Comparison of ENCODE assay signal across 9 cellular contexts in genomic region chr11:108220721-108221346, GRCh38. TPM values are rescaled to one million over a fixed set of nuclear protein-coding genes. Genes with fewer than 3 reads are reported as not detected.
DNase-seq lines count a peak whose midpoint lies in the region; TF ChIP-seq lines count a peak whose summit lies in the region.
"Had no signal": no experiment of that assay in that cellular context is flagged by ENCODE, and none has a peak within 500 bp of the region (broad histone marks: within the 10 kb centered on the region; RNA-seq: fewer than 3 reads in every experiment).

No MANE protein-coding gene starts in this region.

- H3F3A ChIP-seq in DOHH2 (ENCODE audit: control insufficient read depth, insufficient read depth), result peaks cover 24% of the 10 kb centered on the region

- H3K36me3 ChIP-seq in DOHH2 (ENCODE audit: control insufficient read depth, low read length), result peaks cover 88% of the 10 kb centered on the region
- no peaks in the 10 kb centered on the region for H3K36me3 ChIP-seq in endodermal cell (ENCODE audit: control insufficient read depth, insufficient read depth, low read length)
- no peaks in the 10 kb centered on the region for H3K36me3 ChIP-seq in osteoblast (ENCODE audit: insufficient read depth, low read length)

- H3K27me3 ChIP-seq in DOHH2 (ENCODE audit: control insufficient read depth, low read length) (no peaks in the 10 kb centered on the region), endodermal cell (ENCODE audit: control insufficient read depth, insufficient read depth, low read length, poor library complexity, severe bottlenecking) (no peaks in the 10 kb centered on the region), osteoblast (ENCODE audit: insufficient read depth, low read length) (no peaks in the 10 kb centered on the region)

- H3K9me2 ChIP-seq in DOHH2 (replicated peaks; ENCODE audit: control insufficient read depth, low read length), result no peaks in the 10 kb centered on the region

- DNase-seq in NB4 (ENCODE audit: low read depth) (peak; percentile 53), endodermal cell (no peak), osteoblast (ENCODE audit: insufficient read length, low spot score, missing footprints) (no peak), GOT3 (lab: John Stamatoyannopoulos, UW) (no peak), NCI-H510A treated with DMSO at 0.1 percent for 48 hours (lab: John Stamatoyannopoulos, UW) (no peak), NCI-H2196 treated with DMSO at 0.1 percent for 48 hours (lab: John Stamatoyannopoulos, UW; ENCODE audit: unreplicated experiment) (no peak), NCI-H510A (lab: John Stamatoyannopoulos, UW) (no peak)
- DNase-seq: mucosa of descending colon had no signal

- peak overlapping the region; percentile 87 for H3K4me3 ChIP-seq in DOHH2 (ENCODE audit: low read length)
- H3K4me3 ChIP-seq in NB4 (ENCODE audit: low read depth, low read length), result peak overlapping the region; percentile 78
- peak overlapping the region; percentile 99 for H3K4me3 ChIP-seq in endodermal cell (ENCODE audit: low read length)
- H3K4me3 ChIP-seq in osteoblast (ENCODE audit: insufficient read depth, low read length), result peak overlapping the region; percentile 93
- H3K4me3 ChIP-seq: mucosa of descending colon had no signal

- H3K9me3 ChIP-seq in DOHH2 (ENCODE audit: control insufficient read depth, insufficient read depth, low read length) (no peaks in the 10 kb centered on the region), endodermal cell (ENCODE audit: control insufficient read depth, low read length) (no peaks in the 10 kb centered on the region), osteoblast (ENCODE audit: low read depth, low read length) (no peaks in the 10 kb centered on the region)
- H3K9me3 ChIP-seq: mucosa of descending colon had no signal

- H3K4me3 Mint-ChIP-seq in endodermal cell, result no peak overlapping the region

- peak; percentile 25 for TF ChIP-seq CTCF in DOHH2 (IDR thresholded peaks at IDR 0.05; ENCODE audit: low read depth, low read length, poor library complexity, severe bottlenecking)
- TF ChIP-seq CTCF in NB4 (IDR thresholded peaks at IDR 0.05; ENCODE audit: low read depth, low read length), result no peak
- TF ChIP-seq CTCF in endodermal cell (conservative IDR thresholded peaks at IDR 0.05), result no peak
- no peak for TF ChIP-seq CTCF in osteoblast (IDR thresholded peaks at IDR 0.05; ENCODE audit: extremely low read depth, low read depth, low read length)

- no peaks in the 10 kb centered on the region for H3K27me3 Mint-ChIP-seq in endodermal cell (ENCODE audit: insufficient read depth)

- H3K4me2 ChIP-seq in DOHH2 (ENCODE audit: low read length), result peak overlapping the region; percentile 78
- H3K4me2 ChIP-seq in osteoblast (ENCODE audit: insufficient read depth, low read length), result peak overlapping the region; percentile 93

- H3K4me1 ChIP-seq in DOHH2 (ENCODE audit: control insufficient read depth, low read length) (peaks cover 29% of the 10 kb centered on the region), endodermal cell (ENCODE audit: control insufficient read depth, insufficient read depth, low read length) (peaks cover 7% of the 10 kb centered on the region), osteoblast (ENCODE audit: insufficient read depth, low read length) (peaks cover 28% of the 10 kb centered on the region)

- no peaks in the 10 kb centered on the region for H3K9me3 Mint-ChIP-seq in endodermal cell

- peak overlapping the region; percentile 95 for H3K9ac ChIP-seq in endodermal cell (ENCODE audit: extremely low read depth, low read length, poor library complexity, severe bottlenecking)

- H3K4me1 Mint-ChIP-seq in endodermal cell, result peaks cover 31% of the 10 kb centered on the region

- H3K79me2 ChIP-seq in DOHH2 (ENCODE audit: control insufficient read depth, low read length), result peaks cover 93% of the 10 kb centered on the region
- H3K79me2 ChIP-seq in osteoblast (ENCODE audit: insufficient read depth, low read length), result peaks cover 83% of the 10 kb centered on the region

- H3K27ac ChIP-seq in DOHH2 (ENCODE audit: low read depth, low read length) (peak overlapping the region; percentile 91; the same call in 1 of the 2 replicates), endodermal cell (ENCODE audit: low read depth, low read length) (no peak overlapping the region), osteoblast (ENCODE audit: low read depth, low read length) (peak overlapping the region; percentile 95)

- 66 to 70% methylated on average over 5 of the region's 5 CpGs for WGBS in endodermal cell (ENCODE audit: insufficient coverage in 1 of 2, insufficient read length in 1 of 2), 2 experiments

- TF ChIP-seq POLR2A in NB4 (IDR thresholded peaks at IDR 0.05; ENCODE audit: extremely low read depth, insufficient read length), result no peak

- peak overlapping the region; percentile 98 for H2AFZ ChIP-seq in osteoblast (ENCODE audit: low read length)

- H3K27ac Mint-ChIP-seq in endodermal cell, result peak overlapping the region; percentile 60

- no peaks in the 10 kb centered on the region for H3K36me3 Mint-ChIP-seq in endodermal cell (ENCODE audit: low read depth)

- H4K20me1 ChIP-seq in DOHH2 (ENCODE audit: control insufficient read depth, insufficient read depth, low read depth, low read length), result peaks cover 13% of the 10 kb centered on the region
- H4K20me1 ChIP-seq in osteoblast (ENCODE audit: insufficient read depth, low read length), result no peaks in the 10 kb centered on the region

RNA-seq across cellular contexts. Expression of gene NPAT, which starts 1.6 kb away (rescaled TPM):
- total RNA-seq in endodermal cell, result 10 to 100 TPM; 21.8 to 23.8 TPM
- polyA plus RNA-seq in endodermal cell (2013, experiment 1 of 2), result 13.2 TPM
- 13.6 TPM for polyA plus RNA-seq in endodermal cell (2013, experiment 2 of 2)
- 16.6 and 20.9 TPM in 2 replicates for total RNA-seq in osteoblast

RNA-seq across cellular contexts. Expression of gene ATM, which starts 2.0 kb away (rescaled TPM):
- total RNA-seq in endodermal cell (10 to 100 TPM; 60.9 to 63.0 TPM), osteoblast (120 and 172 TPM in 2 replicates)
- polyA plus RNA-seq in endodermal cell (2013, experiment 1 of 2), result 26.3 TPM
- 23.7 TPM for polyA plus RNA-seq in endodermal cell (2013, experiment 2 of 2)
